In genomic region chr11:69104856-69105395, GRCh38 we compare ENCODE assay signal across 27 cellular contexts. TPM values are rescaled to one million over a fixed set of nuclear protein-coding genes. Genes with fewer than 3 reads are reported as not detected.
"Had no signal": no experiment of that assay in that cellular context is flagged by ENCODE, and none has a peak within 500 bp of the region (broad histone marks: within the 10 kb centered on the region; RNA-seq: fewer than 3 reads in every experiment).

No MANE protein-coding gene starts in this region.

- H3K27ac ChIP-seq: ascending aorta, brain microvascular endothelial cell, heart left ventricle, ovary, upper lobe of left lung had no signal

- H3K36me3 ChIP-seq: brain microvascular endothelial cell, heart left ventricle, ovary, upper lobe of left lung had no signal

- H3K27me3 ChIP-seq: ascending aorta, brain microvascular endothelial cell, heart left ventricle, ovary, upper lobe of left lung had no signal

- ATAC-seq: heart left ventricle; stimulated activated memory B cell treated with anti-CD40 and anti-IgM and Interleukin-4, amounts not matched to agents 10 μg/mL and 1 μg/mL and 100 μg/mL, for 72 hours; stimulated activated naive CD8-positive, alpha-beta T cell treated with anti-CD3 and anti-CD28 coated beads, Interleukin-15, amount 100 ng/mL, for 72 hours had no signal

- H3K4me3 ChIP-seq: ascending aorta, heart left ventricle, ovary, smooth muscle cell, upper lobe of left lung had no signal

- H3K4me2 ChIP-seq: smooth muscle cell had no signal

- H3K9me3 ChIP-seq: ascending aorta, heart left ventricle, ovary, upper lobe of left lung had no signal

- FAIRE-seq: endothelial cell of umbilical vein, TTC549 had no signal

- DNase-seq: activated CD4-positive, alpha-beta memory T cell treated with anti-CD3 and anti-CD28 coated beads for 36 hours; activated CD4-positive, alpha-beta T cell treated with anti-CD3 and anti-CD28 coated beads, Interleukin-2, amount 10 ng/mL, durations not matched to agents 24 days and 14 days; activated CD4-positive, CD25-positive, alpha-beta regulatory T cell treated with anti-CD3 and anti-CD28 coated beads, Interleukin-2, amount 50 U/mL, for 72 hours; activated CD8-positive, alpha-beta memory T cell treated with anti-CD3 and anti-CD28 coated beads, Interleukin-2, amount 50 U/mL, for 4 hours; activated effector memory CD4-positive, alpha-beta T cell treated with anti-CD3 and anti-CD28 coated beads, Interleukin-2, amount 50 U/mL, for 16 hours; activated naive CD4-positive, alpha-beta T cell treated with anti-CD3 and anti-CD28 coated beads for 36 hours; activated naive CD8-positive, alpha-beta T cell treated with anti-CD3 and anti-CD28 coated beads for 36 hours; activated T-cell treated with anti-CD3 and anti-CD28 coated beads, Interleukin-2, amount 50 U/mL, for 1 hour; brain microvascular endothelial cell; central memory CD4-positive, alpha-beta T cell; foreskin fibroblast; mammary epithelial cell; naive B cell; nephron progenitor cell; ovary; stimulated activated CD4-positive, alpha-beta T cell treated with anti-CD3 and anti-CD28 coated beads, Interleukin-1b, Interleukin-23, amount 100 ng/mL, for 48 hours; stimulated activated CD4-positive, alpha-beta T cell treated with anti-CD3 and anti-CD28 coated beads, Interleukin-4, amount 100 ng/mL, for 4 hours; stimulated activated CD8-positive, alpha-beta memory T cell treated with anti-CD3 and anti-CD28 coated beads, Interleukin-4, amount 100 ng/mL, for 48 hours; stimulated activated naive CD8-positive, alpha-beta T cell treated with anti-CD3 and anti-CD28 coated beads, Interleukin-15, amount 100 ng/mL, for 72 hours; T-helper 9 cell had no signal

RNA-seq across cellular contexts. Expression of gene SMIM38, which starts 50.8 kb away (rescaled TPM):
- total RNA-seq: endothelial cell of umbilical vein had no signal
- polyA plus RNA-seq: mammary epithelial cell, smooth muscle cell had no signal
